ENCODE assay signal across 9 cellular contexts in genomic region chr18:22977847-22978701, GRCh38. TPM values are rescaled to one million over a fixed set of nuclear protein-coding genes. Genes with fewer than 3 reads are reported as not detected.
DNase-seq lines count a peak whose midpoint lies in the region; ATAC-seq, FAIRE-seq and TF ChIP-seq lines count a peak whose summit lies in the region.
"Had no signal": no experiment of that assay in that cellular context is flagged by ENCODE, and none has a peak within 500 bp of the region (broad histone marks: within the 10 kb centered on the region; RNA-seq: fewer than 3 reads in every experiment).

No MANE protein-coding gene starts in this region.

- TF ChIP-seq CTCF in activated B cell treated with CpG ODN at 0.5 μM for 24 hours (IDR thresholded peaks at IDR 0.05) (no peak), keratinocyte (optimal IDR thresholded peaks at IDR 0.05 in 1 of 3, IDR thresholded peaks at IDR 0.05 in 1 of 3, conservative IDR thresholded peaks at IDR 0.05 in 1 of 3; ENCODE audit: extremely low read depth in 1 of 3, insufficient read depth in 2 of 3, low read length in 3 of 3) (no peak)

- H4K20me1 ChIP-seq in keratinocyte (ENCODE audit: control insufficient read depth, extremely low read depth, insufficient read depth, low read length), result no peaks in the 10 kb centered on the region

- no peaks in the 10 kb centered on the region for H3K27me3 Mint-ChIP-seq in activated B cell treated with CpG ODN at 0.5 μM for 24 hours

- H3K36me3 Mint-ChIP-seq in activated B cell treated with CpG ODN at 0.5 μM for 24 hours (ENCODE audit: low read depth), result peaks cover 30% of the 10 kb centered on the region

- no peaks in the 10 kb centered on the region for H3K9me1 ChIP-seq in keratinocyte (ENCODE audit: control insufficient read depth, extremely low read depth, insufficient read depth, low read length)

- ATAC-seq in activated B cell treated with CpG ODN at 0.5 μM for 24 hours (ENCODE audit: low read depth) (peak; percentile 73), HG03565 (IDR thresholded peaks at IDR 0.05; ENCODE audit: unreplicated experiment) (no peak), GM19397 (IDR thresholded peaks at IDR 0.05; ENCODE audit: unreplicated experiment) (no peak), GM21737 (IDR thresholded peaks at IDR 0.05; ENCODE audit: unreplicated experiment) (no peak)

- peak overlapping the region; percentile 98 for H3K4me2 ChIP-seq in keratinocyte (ENCODE audit: control insufficient read depth, extremely low read depth, insufficient read depth, low read depth, low read length)

- H3K9ac ChIP-seq in keratinocyte (ENCODE audit: control insufficient read depth, extremely low read depth, insufficient read depth, low read length), result peak overlapping the region; percentile 76

- H3K79me2 ChIP-seq in keratinocyte (ENCODE audit: control insufficient read depth, insufficient read depth, low read length), result peaks cover 9% of the 10 kb centered on the region

- peaks cover 14 to 20% of the 10 kb centered on the region in 2 experiments for H3K36me3 ChIP-seq in keratinocyte (ENCODE audit: control insufficient read depth in 2 of 2, extremely low read depth in 1 of 2, insufficient read depth in 2 of 2, low read length in 2 of 2)

- peaks cover 47% of the 10 kb centered on the region for H3K4me1 Mint-ChIP-seq in activated B cell treated with CpG ODN at 0.5 μM for 24 hours

- H3K4me1 ChIP-seq in keratinocyte (ENCODE audit: control insufficient read depth, extremely low read depth, insufficient read depth, low read length), result peaks cover 27% of the 10 kb centered on the region
- H3K4me1 ChIP-seq: lower lobe of right lung had no signal

- peak overlapping the region in 2 of 3 experiments; percentile 26 to 64 for H3K4me3 ChIP-seq in keratinocyte (ENCODE audit: control insufficient read depth in 2 of 3, extremely low read depth in 1 of 3, insufficient read depth in 2 of 3, low read depth in 1 of 3, low read length in 3 of 3)
- H3K4me3 ChIP-seq: lower lobe of right lung had no signal

- peak overlapping the region; percentile 79 for H3K27ac Mint-ChIP-seq in activated B cell treated with CpG ODN at 0.5 μM for 24 hours

- no peaks in the 10 kb centered on the region for H3K9me3 Mint-ChIP-seq in activated B cell treated with CpG ODN at 0.5 μM for 24 hours

- H3K9me3 ChIP-seq in keratinocyte (ENCODE audit: control insufficient read depth, low read depth, low read length), result no peaks in the 10 kb centered on the region
- H3K9me3 ChIP-seq: lower lobe of right lung had no signal

- no peaks in the 10 kb centered on the region for H3K27me3 ChIP-seq in keratinocyte (ENCODE audit: control insufficient read depth, extremely low read depth, insufficient read depth, low read length)

- DNase-seq in ACHN, result peak; percentile 86
- DNase-seq in H54 (ENCODE audit: insufficient read length, low spot score), result peak; percentile 26
- no peak for DNase-seq in activated B cell treated with CpG ODN at 0.5 μM for 24 hours
- DNase-seq in keratinocyte (ENCODE audit: low read depth, low spot score), result peak; percentile 48
- DNase-seq in NCI-H146 (lab: John Stamatoyannopoulos, UW), result no peak
- DNase-seq: lower lobe of right lung had no signal

- CTCF ChIA-PET in activated B cell treated with CpG ODN at 0.5 μM for 24 hours (lab: Charles Lee), result interaction anchor here (1.1 to 3.4 kb wide), 6 partner anchors 15 to 179 kb away, joined by 3 to 14 read pairs (median 3); partner anchors contain the start of gene RBBP8

- no peak for TF ChIP-seq POLR2A in H54 (IDR thresholded peaks at IDR 0.05; ENCODE audit: low read depth, low read length)

- peak overlapping the region; percentile 43 for H2AFZ ChIP-seq in keratinocyte (ENCODE audit: control insufficient read depth, low read length)

- H3K27ac ChIP-seq in keratinocyte (ENCODE audit: control insufficient read depth, insufficient read depth, low read length), result peak overlapping the region; percentile 93
- H3K27ac ChIP-seq: lower lobe of right lung had no signal

- intact Hi-C loops in activated B cell treated with CpG ODN at 0.5 μM for 24 hours (cut with micrococcal nuclease), result loop anchor here (1.0 to 5.0 kb wide), 2 partner anchors 45 to 524 kb away; partner anchors contain the start of genes RBBP8 and RMC1

- in situ Hi-C loops in ACHN (cut with HindIII; ENCODE audit: low pct_ligation_motif_present, low pct_unique_long_range_greater_than_20kb, low sequenced_read_pairs), result no loop called here

- dilution Hi-C loops in keratinocyte (cut with MboI; ENCODE audit: extremely low pct_ligation_motif_present, low sequenced_read_pairs), result no loop called here

- POLR2A ChIA-PET in activated B cell treated with CpG ODN at 0.5 μM for 24 hours (lab: Charles Lee), result interaction anchor here (0.6 to 1.4 kb wide), 5 partner anchors 43 to 1341 kb away, joined by 3 to 6 read pairs (median 4); partner anchors contain the start of gene RBBP8

- FAIRE-seq in H54 (lab: Jason Lieb, UNC) (peak; percentile 88), keratinocyte (lab: Jason Lieb, UNC) (peak; percentile 83)

- H3K4me3 Mint-ChIP-seq in activated B cell treated with CpG ODN at 0.5 μM for 24 hours, result peak overlapping the region; percentile 62

RNA-seq across cellular contexts. Expression of gene RBBP8, which starts 44.9 kb away (rescaled TPM):
- total RNA-seq in activated B cell treated with CpG ODN at 0.5 μM for 24 hours, result 29.1 and 29.3 TPM in 2 replicates
- polyA plus RNA-seq in keratinocyte, result 126 to 169 TPM (median 137 TPM) in 3 replicates
- 161 TPM for polyA plus RNA-seq in keratinocyte (2011; ENCODE audit: low read depth)
- 99.4 and 180 TPM in 2 replicates for polyA plus RNA-seq in keratinocyte (2011; cell fraction: cytosol; rRNA removed)
- polyA plus RNA-seq in keratinocyte (2011; cell fraction: nucleus; rRNA removed), result 218 and 258 TPM in 2 replicates
- polyA plus RNA-seq in keratinocyte (2012; ENCODE audit: low replicate concordance), result 48.5 and 91.8 TPM in 2 replicates
- polyA minus RNA-seq in keratinocyte, result 33.7 to 158 TPM (median 66.6 TPM) in 3 replicates
- polyA minus RNA-seq in keratinocyte (2011; cell fraction: cytosol; rRNA and poly(A)+ RNA removed), result 92.1 TPM
- polyA minus RNA-seq in keratinocyte (2011; cell fraction: nucleus; rRNA and poly(A)+ RNA removed), result 157 and 391 TPM in 2 replicates

Comparison
In these comparisons a context has a peak if more than half of its experiments do, and no peak if none do; other contexts are left out.
1. DNase-seq: peak in ACHN (single experiment), H54 (single experiment) and keratinocyte (single experiment); none in activated B cell treated with CpG ODN at 0.5 μM for 24 hours (single experiment) and NCI-H146 (single experiment).